Comparison of ENCODE assay signal across 32 cellular contexts in the genomic region with DNA sequence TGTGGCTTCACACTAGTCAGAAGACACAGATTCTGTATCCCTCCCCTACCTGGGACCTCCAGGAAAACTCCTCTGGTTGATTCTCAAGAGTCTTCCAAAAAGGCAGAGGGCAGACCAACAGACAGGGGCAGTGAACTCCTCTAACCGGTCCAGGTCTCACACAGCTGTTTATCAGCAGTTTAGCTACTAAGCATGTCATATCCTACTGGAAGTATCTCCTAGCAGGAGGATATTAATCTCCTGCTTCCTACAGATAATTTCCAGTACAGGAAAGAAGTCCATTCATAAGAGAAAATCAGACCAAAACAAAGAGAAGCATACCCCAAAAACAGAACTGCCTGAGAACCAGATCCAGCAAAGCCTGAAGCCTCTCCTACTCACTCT.
"Had no signal": no experiment of that assay in that cellular context is flagged by ENCODE, and none has a peak within 500 bp of the region (broad histone marks: within the 10 kb centered on the region; RNA-seq: fewer than 3 reads in every experiment).

No MANE protein-coding gene starts in this region.

- H3K27ac ChIP-seq: ascending aorta, epithelial cell of prostate, esophagus squamous epithelium, heart right ventricle, lower lobe of right lung, neutrophil, skin epidermis, vagina, WERI-Rb-1 had no signal

- H3K36me3 Mint-ChIP-seq: activated naive CD4-positive, alpha-beta T cell treated with anti-CD3 and anti-CD28 coated beads, Interleukin-2, amount 10 ng/mL, durations not matched to agents 7 days and 5 days; activated naive CD8-positive, alpha-beta T cell treated with anti-CD3 and anti-CD28 coated beads, Interleukin-2, amount 10 ng/mL, durations not matched to agents 7 days and 5 days; natural killer cell treated with Interleukin-12 subunit alpha and Interleukin-12 subunit beta and Interleukin-15 and Interleukin-18, amount 100 ng/mL, for 72 hours; type B pancreatic cell had no signal

- DNase-seq: activated CD4-positive, alpha-beta memory T cell treated with anti-CD3 and anti-CD28 coated beads, Interleukin-2, amount 10 ng/mL, durations not matched to agents 7 days and 5 days; activated CD4-positive, alpha-beta T cell treated with anti-CD3 and anti-CD28 coated beads, Interleukin-2, amount 10 ng/mL, durations not matched to agents 7 days and 5 days; activated CD4-positive, CD25-positive, alpha-beta regulatory T cell treated with anti-CD3 and anti-CD28 coated beads, Interleukin-2, amount 50 U/mL, for 72 hours; activated CD8-positive, alpha-beta memory T cell treated with anti-CD3 and anti-CD28 coated beads, Interleukin-2, amount 50 U/mL, for 48 hours; activated gamma-delta T cell; activated naive CD4-positive, alpha-beta T cell treated with anti-CD3 and anti-CD28 coated beads, Interleukin-2, amount 10 ng/mL, durations not matched to agents 7 days and 5 days; activated naive CD8-positive, alpha-beta T cell treated with anti-CD3 and anti-CD28 coated beads, Interleukin-2, amount 10 ng/mL, durations not matched to agents 7 days and 5 days; activated T-cell treated with anti-CD3 and anti-CD28 coated beads, Interleukin-2, amount 50 U/mL, for 24 hours; cortex of kidney; esophagus squamous epithelium; foreskin melanocyte; heart right ventricle; lower lobe of right lung; mesenchymal stem cell; mucosa of descending colon; stimulated activated CD4-positive, alpha-beta T cell treated with anti-CD3 and anti-CD28 coated beads, Interleukin-1b, Interleukin-23, amount 100 ng/mL, for 48 hours; stimulated activated CD4-positive, alpha-beta T cell treated with anti-CD3 and anti-CD28 coated beads, Interleukin-4, amount 100 ng/mL, for 4 hours; stimulated activated CD8-positive, alpha-beta memory T cell treated with anti-CD3 and anti-CD28 coated beads, Interleukin-4, amount 100 ng/mL, for 48 hours; stimulated activated naive CD8-positive, alpha-beta T cell treated with anti-CD3 and anti-CD28 coated beads, Interleukin-15, amount 100 ng/mL, for 72 hours; substantia nigra; T-helper 17 cell; WERI-Rb-1 had no signal

- H3K9me3 ChIP-seq: ascending aorta, esophagus squamous epithelium, heart right ventricle, lower lobe of right lung, mucosa of descending colon, neutrophil, vagina had no signal

- H3K4me1 Mint-ChIP-seq: activated CD4-positive, alpha-beta memory T cell treated with anti-CD3 and anti-CD28 coated beads, Interleukin-2, amount 10 ng/mL, durations not matched to agents 7 days and 5 days; activated naive CD4-positive, alpha-beta T cell treated with anti-CD3 and anti-CD28 coated beads, Interleukin-2, amount 10 ng/mL, durations not matched to agents 7 days and 5 days; activated naive CD8-positive, alpha-beta T cell treated with anti-CD3 and anti-CD28 coated beads, Interleukin-2, amount 10 ng/mL, durations not matched to agents 7 days and 5 days; stimulated activated memory B cell treated with anti-CD40 and anti-IgM and Interleukin-4, amounts not matched to agents 10 μg/mL and 1 μg/mL and 100 μg/mL, for 72 hours; stimulated activated naive CD8-positive, alpha-beta T cell treated with anti-CD3 and anti-CD28 coated beads, Interleukin-15, amount 100 ng/mL, for 72 hours had no signal

- H3K36me3 ChIP-seq: lower lobe of right lung, neutrophil, vagina, WERI-Rb-1 had no signal

- H3K27me3 Mint-ChIP-seq: activated CD4-positive, alpha-beta memory T cell treated with anti-CD3 and anti-CD28 coated beads, Interleukin-2, amount 10 ng/mL, durations not matched to agents 7 days and 5 days; activated CD4-positive, alpha-beta T cell treated with anti-CD3 and anti-CD28 coated beads, Interleukin-2, amount 10 ng/mL, durations not matched to agents 7 days and 5 days; activated naive CD4-positive, alpha-beta T cell treated with anti-CD3 and anti-CD28 coated beads, Interleukin-2, amount 10 ng/mL, durations not matched to agents 7 days and 5 days; activated naive CD8-positive, alpha-beta T cell treated with anti-CD3 and anti-CD28 coated beads, Interleukin-2, amount 10 ng/mL, durations not matched to agents 7 days and 5 days; activated T-cell treated with anti-CD3 and anti-CD28 coated beads, Interleukin-2, amount 50 U/mL, for 24 hours; brain; natural killer cell treated with Interleukin-12 subunit alpha and Interleukin-12 subunit beta and Interleukin-15 and Interleukin-18, amount 100 ng/mL, for 72 hours; stimulated activated memory B cell treated with anti-CD40 and anti-IgM and Interleukin-4, amounts not matched to agents 10 μg/mL and 1 μg/mL and 100 μg/mL, for 72 hours; stimulated activated naive CD8-positive, alpha-beta T cell treated with anti-CD3 and anti-CD28 coated beads, Interleukin-15, amount 100 ng/mL, for 72 hours; T-helper 17 cell; type B pancreatic cell had no signal

- H3K4me1 ChIP-seq: ascending aorta, esophagus squamous epithelium, heart right ventricle, lower lobe of right lung, vagina had no signal

- H3K27me3 ChIP-seq: ascending aorta, esophagus squamous epithelium, heart right ventricle, neutrophil, vagina had no signal

- H3K27ac Mint-ChIP-seq: activated CD4-positive, alpha-beta memory T cell treated with anti-CD3 and anti-CD28 coated beads, Interleukin-2, amount 10 ng/mL, durations not matched to agents 7 days and 5 days; activated CD4-positive, alpha-beta T cell treated with anti-CD3 and anti-CD28 coated beads, Interleukin-2, amount 10 ng/mL, durations not matched to agents 7 days and 5 days; activated naive CD4-positive, alpha-beta T cell treated with anti-CD3 and anti-CD28 coated beads, Interleukin-2, amount 10 ng/mL, durations not matched to agents 7 days and 5 days; activated naive CD8-positive, alpha-beta T cell treated with anti-CD3 and anti-CD28 coated beads, Interleukin-2, amount 10 ng/mL, durations not matched to agents 7 days and 5 days; activated T-cell treated with anti-CD3 and anti-CD28 coated beads, Interleukin-2, amount 50 U/mL, for 24 hours; brain; natural killer cell treated with Interleukin-12 subunit alpha and Interleukin-12 subunit beta and Interleukin-15 and Interleukin-18, amount 100 ng/mL, for 72 hours; stimulated activated memory B cell treated with anti-CD40 and anti-IgM and Interleukin-4, amounts not matched to agents 10 μg/mL and 1 μg/mL and 100 μg/mL, for 72 hours; T-helper 17 cell; type B pancreatic cell had no signal

- ATAC-seq: heart right ventricle; lower lobe of right lung; mucosa of descending colon; natural killer cell treated with Interleukin-12 subunit alpha and Interleukin-12 subunit beta and Interleukin-15 and Interleukin-18, amount 100 ng/mL, for 72 hours; sciatic nerve; stimulated activated memory B cell treated with anti-CD40 and anti-IgM and Interleukin-4, amounts not matched to agents 10 μg/mL and 1 μg/mL and 100 μg/mL, for 72 hours; stimulated activated naive CD8-positive, alpha-beta T cell treated with anti-CD3 and anti-CD28 coated beads, Interleukin-15, amount 100 ng/mL, for 72 hours; T-helper 17 cell had no signal

- H3K4me3 Mint-ChIP-seq: activated CD4-positive, alpha-beta memory T cell treated with anti-CD3 and anti-CD28 coated beads, Interleukin-2, amount 10 ng/mL, durations not matched to agents 7 days and 5 days; activated CD4-positive, alpha-beta T cell treated with anti-CD3 and anti-CD28 coated beads, Interleukin-2, amount 10 ng/mL, durations not matched to agents 7 days and 5 days; activated naive CD4-positive, alpha-beta T cell treated with anti-CD3 and anti-CD28 coated beads, Interleukin-2, amount 10 ng/mL, durations not matched to agents 7 days and 5 days; activated naive CD8-positive, alpha-beta T cell treated with anti-CD3 and anti-CD28 coated beads, Interleukin-2, amount 10 ng/mL, durations not matched to agents 7 days and 5 days; activated T-cell treated with anti-CD3 and anti-CD28 coated beads, Interleukin-2, amount 50 U/mL, for 24 hours; brain; natural killer cell treated with Interleukin-12 subunit alpha and Interleukin-12 subunit beta and Interleukin-15 and Interleukin-18, amount 100 ng/mL, for 72 hours; stimulated activated memory B cell treated with anti-CD40 and anti-IgM and Interleukin-4, amounts not matched to agents 10 μg/mL and 1 μg/mL and 100 μg/mL, for 72 hours; stimulated activated naive CD8-positive, alpha-beta T cell treated with anti-CD3 and anti-CD28 coated beads, Interleukin-15, amount 100 ng/mL, for 72 hours; T-helper 17 cell; type B pancreatic cell had no signal

- H3K9me3 Mint-ChIP-seq: activated CD4-positive, alpha-beta memory T cell treated with anti-CD3 and anti-CD28 coated beads, Interleukin-2, amount 10 ng/mL, durations not matched to agents 7 days and 5 days; activated CD4-positive, alpha-beta T cell treated with anti-CD3 and anti-CD28 coated beads, Interleukin-2, amount 10 ng/mL, durations not matched to agents 7 days and 5 days; activated naive CD4-positive, alpha-beta T cell treated with anti-CD3 and anti-CD28 coated beads, Interleukin-2, amount 10 ng/mL, durations not matched to agents 7 days and 5 days; activated naive CD8-positive, alpha-beta T cell treated with anti-CD3 and anti-CD28 coated beads, Interleukin-2, amount 10 ng/mL, durations not matched to agents 7 days and 5 days; activated T-cell treated with anti-CD3 and anti-CD28 coated beads, Interleukin-2, amount 50 U/mL, for 24 hours; brain; natural killer cell treated with Interleukin-12 subunit alpha and Interleukin-12 subunit beta and Interleukin-15 and Interleukin-18, amount 100 ng/mL, for 72 hours; stimulated activated memory B cell treated with anti-CD40 and anti-IgM and Interleukin-4, amounts not matched to agents 10 μg/mL and 1 μg/mL and 100 μg/mL, for 72 hours; stimulated activated naive CD8-positive, alpha-beta T cell treated with anti-CD3 and anti-CD28 coated beads, Interleukin-15, amount 100 ng/mL, for 72 hours; type B pancreatic cell had no signal

- H3K4me3 ChIP-seq: ascending aorta, esophagus squamous epithelium, heart right ventricle, mucosa of descending colon, skin epidermis, vagina had no signal
